Comparison of ENCODE assay signal across 9 cellular contexts in the genomic region with DNA sequence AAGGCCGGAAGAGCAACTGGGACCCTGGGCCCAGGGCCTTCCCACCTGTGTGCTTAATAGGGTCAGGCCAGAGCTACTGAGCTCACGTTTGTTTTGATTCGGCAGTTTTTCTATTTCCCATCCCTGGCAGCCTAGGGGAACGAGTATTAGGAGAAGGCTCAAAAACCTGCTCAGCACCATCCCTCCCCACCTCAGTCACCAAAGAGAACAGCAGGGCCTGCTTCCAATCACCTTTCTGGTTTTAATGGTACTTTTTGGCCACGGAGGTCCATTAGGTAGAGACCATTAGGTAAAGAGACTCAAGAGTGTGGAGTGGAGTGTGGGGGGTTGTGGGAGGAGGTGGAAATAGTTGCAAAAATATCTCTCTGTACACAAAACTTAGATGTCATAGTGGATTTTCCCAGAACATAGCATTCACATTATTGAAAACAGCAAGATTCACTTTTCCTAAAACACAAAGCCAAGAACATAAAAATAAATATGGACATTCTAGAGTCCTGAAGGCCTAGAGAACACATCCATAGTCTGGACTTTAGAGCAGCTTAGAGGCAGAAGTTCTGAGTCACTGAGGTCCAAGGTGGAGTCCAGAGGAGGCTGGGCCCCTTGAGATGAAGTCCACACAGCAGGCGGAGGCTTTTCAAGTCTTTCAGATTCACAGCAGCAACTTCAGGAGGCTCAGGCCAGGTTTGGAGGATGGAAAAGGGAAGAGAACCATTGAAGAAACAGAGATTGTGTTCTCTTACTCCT. TPM values are rescaled to one million over a fixed set of nuclear protein-coding genes. Genes with fewer than 3 reads are reported as not detected.
A peak's percentile ranks its signal among the peaks of the same experiment; 100 is the strongest.
DNase-seq lines count a peak whose midpoint lies in the region; ATAC-seq and TF ChIP-seq lines count a peak whose summit lies in the region.
"Had no signal": no experiment of that assay in that cellular context is flagged by ENCODE, and none has a peak within 500 bp of the region (broad histone marks: within the 10 kb centered on the region; RNA-seq: fewer than 3 reads in every experiment).

No MANE protein-coding gene starts in this region.

- H3K4me3 ChIP-seq in CD8-positive, alpha-beta T cell (ENCODE audit: low read depth, low read length): no peak overlapping the region
- H3K4me3 ChIP-seq in Panc1 (ENCODE audit: low read depth in 2 of 2, low read length in 2 of 2): no peak overlapping the region
- H3K4me3 ChIP-seq in endodermal cell (ENCODE audit: low read length): peak overlapping the region; percentile 16

- no peak for DNase-seq in CD8-positive, alpha-beta T cell
- DNase-seq in Panc1 (ENCODE audit: low read depth, low spot score) (no peak), endodermal cell (no peak), nephron progenitor cell (no peak), MV-4-11 (lab: John Stamatoyannopoulos, UW) (no peak), inferior parietal cortex (ENCODE audit: extremely low spot score) (no peak), OCI-M2 (lab: John Stamatoyannopoulos, UW; ENCODE audit: unreplicated experiment) (no peak)
- DNase-seq: T-helper 9 cell had no signal

- H3K36me3 Mint-ChIP-seq in CD8-positive, alpha-beta T cell: peaks cover 56% of the 10 kb centered on the region
- H3K36me3 Mint-ChIP-seq in endodermal cell (ENCODE audit: low read depth): peaks cover 39% of the 10 kb centered on the region
- peaks cover 31% of the 10 kb centered on the region for H3K36me3 Mint-ChIP-seq in nephron progenitor cell (ENCODE audit: low read depth)

- peaks cover 58% of the 10 kb centered on the region for H3K4me1 Mint-ChIP-seq in CD8-positive, alpha-beta T cell (ENCODE audit: low read depth)
- H3K4me1 Mint-ChIP-seq in endodermal cell (peaks cover 38% of the 10 kb centered on the region), nephron progenitor cell (peaks cover 55% of the 10 kb centered on the region)

- no peak overlapping the region for H3K27ac ChIP-seq in CD8-positive, alpha-beta T cell (ENCODE audit: low read depth, low read length)
- peak overlapping the region; percentile 82 for H3K27ac ChIP-seq in Panc1 (ENCODE audit: low read length)
- peak overlapping the region; percentile 100 for H3K27ac ChIP-seq in endodermal cell (ENCODE audit: low read depth, low read length)

- BruUV-seq in Panc1 (replicated peaks; lab: Mats Ljungman, UMichigan): TSS peak; percentile 58

- H3K27ac Mint-ChIP-seq in CD8-positive, alpha-beta T cell: peak overlapping the region; percentile 2
- H3K27ac Mint-ChIP-seq in endodermal cell (peak overlapping the region; percentile 99), nephron progenitor cell (peak overlapping the region; percentile 97)

- CTCF ChIA-PET in CD8-positive, alpha-beta T cell (lab: Charles Lee): interaction anchor here (1.2 to 12.7 kb wide), 5 partner anchors 13 to 28 kb away, joined by 3 to 83 read pairs (median 9); no protein-coding TSS in a partner anchor
- CTCF ChIA-PET in Panc1 (lab: Charles Lee): interaction anchor here (0.7 kb wide), 1 partner anchor 24 kb away, joined by 6 read pairs; no protein-coding TSS in a partner anchor

- no peaks in the 10 kb centered on the region for H3K27me3 ChIP-seq in CD8-positive, alpha-beta T cell (ENCODE audit: insufficient read depth, low read length)
- no peaks in the 10 kb centered on the region for H3K27me3 ChIP-seq in Panc1 (ENCODE audit: control insufficient read depth, insufficient read depth, low read length)
- no peaks in the 10 kb centered on the region for H3K27me3 ChIP-seq in endodermal cell (ENCODE audit: control insufficient read depth, insufficient read depth, low read length, poor library complexity, severe bottlenecking)

- intact Hi-C loops in CD8-positive, alpha-beta T cell (cut with DNase I, micrococcal nuclease): no loop called here
- intact Hi-C loops in Panc1 (cut with micrococcal nuclease; ENCODE audit: unreplicated experiment): loop anchor here (2.0 kb wide), 1 partner anchor 29 kb away; no protein-coding TSS in a partner anchor

- in situ Hi-C loops in Panc1 (cut with HindIII; ENCODE audit: low pct_unique_long_range_greater_than_20kb, low sequenced_read_pairs): no loop called here

- H3K9me3 ChIP-seq in CD8-positive, alpha-beta T cell (ENCODE audit: low read length): no peaks in the 10 kb centered on the region
- no peaks in the 10 kb centered on the region for H3K9me3 ChIP-seq in Panc1 (ENCODE audit: control insufficient read depth, insufficient read depth, low read depth, low read length)
- H3K9me3 ChIP-seq in endodermal cell (ENCODE audit: control insufficient read depth, low read length): no peaks in the 10 kb centered on the region

- 0 to 22% methylated on average over 3 to 6 of the region's 6 CpGs for WGBS in endodermal cell (ENCODE audit: insufficient coverage in 1 of 2, insufficient read length in 1 of 2), 2 experiments

- H3K9me3 Mint-ChIP-seq in CD8-positive, alpha-beta T cell: no peaks in the 10 kb centered on the region
- H3K9me3 Mint-ChIP-seq in endodermal cell (no peaks in the 10 kb centered on the region), nephron progenitor cell (no peaks in the 10 kb centered on the region)

- no peak for ATAC-seq in CD8-positive, alpha-beta T cell
- ATAC-seq in Panc1: peak; percentile 4; the same call in 1 of the 2 replicates
- ATAC-seq in HG03565 (IDR thresholded peaks at IDR 0.05; ENCODE audit: unreplicated experiment): no peak

- H3K4me1 ChIP-seq in CD8-positive, alpha-beta T cell (ENCODE audit: insufficient read depth, low read length): peaks cover 28% of the 10 kb centered on the region
- H3K4me1 ChIP-seq in Panc1 (ENCODE audit: control insufficient read depth, insufficient read depth, low read length) (peaks cover 53% of the 10 kb centered on the region), endodermal cell (ENCODE audit: control insufficient read depth, insufficient read depth, low read length) (peaks cover 21% of the 10 kb centered on the region)

- POLR2A ChIA-PET in CD8-positive, alpha-beta T cell (lab: Charles Lee): no interaction called here
- POLR2A ChIA-PET in Panc1 (lab: Charles Lee): no interaction called here

- peak overlapping the region; percentile 96 for H3K9ac ChIP-seq in endodermal cell (ENCODE audit: extremely low read depth, low read length, poor library complexity, severe bottlenecking)

- peaks cover 53% of the 10 kb centered on the region for H3K36me3 ChIP-seq in CD8-positive, alpha-beta T cell (ENCODE audit: insufficient read depth, low read length)
- peaks cover 4% of the 10 kb centered on the region for H3K36me3 ChIP-seq in Panc1 (ENCODE audit: control insufficient read depth, insufficient read depth, low read length)
- H3K36me3 ChIP-seq in endodermal cell (ENCODE audit: control insufficient read depth, insufficient read depth, low read length): peaks cover 43% of the 10 kb centered on the region

- H3K4me3 Mint-ChIP-seq in CD8-positive, alpha-beta T cell: no peak overlapping the region
- H3K4me3 Mint-ChIP-seq in endodermal cell: peak overlapping the region; percentile 48
- H3K4me3 Mint-ChIP-seq in nephron progenitor cell: peak overlapping the region; percentile 67

- H3K27me3 Mint-ChIP-seq in CD8-positive, alpha-beta T cell (ENCODE audit: low read depth): no peaks in the 10 kb centered on the region
- no peaks in the 10 kb centered on the region for H3K27me3 Mint-ChIP-seq in endodermal cell (ENCODE audit: insufficient read depth)
- peaks cover 2% of the 10 kb centered on the region for H3K27me3 Mint-ChIP-seq in nephron progenitor cell (ENCODE audit: low read depth, poor library complexity)

- no peak for TF ChIP-seq CTCF in CD8-positive, alpha-beta T cell (IDR thresholded peaks at IDR 0.05)
- TF ChIP-seq CTCF in Panc1 (IDR thresholded peaks at IDR 0.05): no peak
- no peak for TF ChIP-seq CTCF in endodermal cell (conservative IDR thresholded peaks at IDR 0.05)
- TF ChIP-seq CTCF in nephron progenitor cell (IDR thresholded peaks at IDR 0.05): no peak

RNA-seq across cellular contexts. Expression of a gene that starts 19.5 kb away (rescaled TPM):
- total RNA-seq in CD8-positive, alpha-beta T cell: 10 to 100 TPM; 17.1 to 18.3 TPM
- total RNA-seq in Panc1 (2021; ENCODE audit: unreplicated experiment): 17.4 TPM
- polyA plus RNA-seq in Panc1 (2012; ENCODE audit: insufficient read length): 8.8 TPM
- total RNA-seq in endodermal cell: 10 to 100 TPM; 13.4 to 19.1 TPM
- 21.8 TPM for polyA plus RNA-seq in endodermal cell (2013, experiment 1 of 2)
- polyA plus RNA-seq in endodermal cell (2013, experiment 2 of 2): 21.0 TPM

RNA-seq across cellular contexts. Expression of a gene that starts 54.7 kb away (rescaled TPM):
- total RNA-seq in CD8-positive, alpha-beta T cell: not detected
- total RNA-seq in Panc1 (2021; ENCODE audit: unreplicated experiment) (0.31 TPM), endodermal cell (under 1 TPM; 0.38 to 0.53 TPM)
- not detected for polyA plus RNA-seq in Panc1 (2012; ENCODE audit: insufficient read length)
- polyA plus RNA-seq in endodermal cell (2013, experiment 1 of 2): 14.6 TPM
- 13.5 TPM for polyA plus RNA-seq in endodermal cell (2013, experiment 2 of 2)

Comparison
In these comparisons a context has a peak if more than half of its experiments do, and no peak if none do; other contexts are left out.
1. H3K27ac Mint-ChIP-seq: peak in every context shown above with its lines; median percentile 99 in endodermal cell; 97 in nephron progenitor cell; 2 in CD8-positive, alpha-beta T cell.